In the genomic region with DNA sequence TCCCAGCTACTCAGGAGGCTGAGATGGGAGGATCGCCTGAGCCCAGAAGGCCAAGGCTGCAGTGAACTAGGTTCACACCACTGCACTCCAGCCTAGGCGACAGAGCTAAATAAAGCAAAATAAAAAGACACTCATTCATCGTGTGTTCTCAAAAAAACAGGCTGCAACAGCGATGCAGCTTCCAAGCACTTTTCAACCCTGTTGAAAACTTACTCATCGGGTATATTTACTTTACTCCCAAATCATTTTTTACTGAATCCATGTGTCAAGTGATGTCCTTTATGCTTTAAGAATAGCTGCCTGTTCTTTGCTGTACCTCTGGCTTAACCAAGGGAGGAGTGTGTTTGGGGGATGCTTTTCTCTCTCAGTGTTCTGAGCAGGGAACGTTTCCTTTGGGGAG, we compare ENCODE assay signal across 33 cellular contexts. TPM values are rescaled to one million over a fixed set of nuclear protein-coding genes. Genes with fewer than 3 reads are reported as not detected.
DNase-seq lines count a peak whose midpoint lies in the region; ATAC-seq, FAIRE-seq and TF ChIP-seq lines count a peak whose summit lies in the region.
"Had no signal": no experiment of that assay in that cellular context is flagged by ENCODE, and none has a peak within 500 bp of the region (broad histone marks: within the 10 kb centered on the region; RNA-seq: fewer than 3 reads in every experiment).

No MANE protein-coding gene starts in this region.

- H3K27me3 ChIP-seq in astrocyte (ENCODE audit: insufficient read depth, low read length): no peaks in the 10 kb centered on the region
- H3K27me3 ChIP-seq: SJCRH30 had no signal

- H3K4me1 ChIP-seq in astrocyte (ENCODE audit: insufficient read depth, low read length): peaks cover 3% of the 10 kb centered on the region

- H3K4me2 ChIP-seq in astrocyte (ENCODE audit: low read length): no peak overlapping the region
- H3K4me2 ChIP-seq: PC-9 had no signal

- H3K27ac ChIP-seq in astrocyte (ENCODE audit: low read depth, low read length): no peak overlapping the region
- H3K27ac ChIP-seq: PC-9, SJCRH30 had no signal

- no peak for FAIRE-seq in astrocyte (lab: Jason Lieb, UNC)
- FAIRE-seq: A549, GM12891, H54, HTR-8/SVneo, K562 had no signal

- H3K27ac Mint-ChIP-seq in astrocyte (ENCODE audit: unreplicated experiment) (no peak overlapping the region), T-cell (no peak overlapping the region)
- H3K27ac Mint-ChIP-seq in activated naive CD4-positive, alpha-beta T cell treated with anti-CD3 and anti-CD28 coated beads, Interleukin-2, amount 50 U/mL, for 72 hours: no peak overlapping the region
- H3K27ac Mint-ChIP-seq: CD8-positive, alpha-beta T cell had no signal

- H2AFZ ChIP-seq in astrocyte (ENCODE audit: low read depth, low read length): peak overlapping the region; percentile 39
- H2AFZ ChIP-seq: PC-9 had no signal

- peaks cover 5% of the 10 kb centered on the region for H3K4me1 Mint-ChIP-seq in astrocyte (ENCODE audit: low read depth, unreplicated experiment)
- H3K4me1 Mint-ChIP-seq in T-cell: peaks cover 4 to 8% (median 6%) of the 10 kb centered on the region in 3 donors

- H3K36me3 Mint-ChIP-seq in astrocyte (ENCODE audit: low read depth, unreplicated experiment) (no peaks in the 10 kb centered on the region), T-cell (no peaks in the 10 kb centered on the region)
- no peaks in the 10 kb centered on the region for H3K36me3 Mint-ChIP-seq in activated naive CD4-positive, alpha-beta T cell treated with anti-CD3 and anti-CD28 coated beads, Interleukin-2, amount 50 U/mL, for 72 hours
- H3K36me3 Mint-ChIP-seq: CD8-positive, alpha-beta T cell had no signal

- TF ChIP-seq CTCF in astrocyte (IDR thresholded peaks at IDR 0.05; ENCODE audit: insufficient read depth, low read depth, low read length) (no peak), fibroblast of mammary gland (conservative IDR thresholded peaks at IDR 0.05; ENCODE audit: control insufficient read depth, insufficient read depth, low read depth, low read length) (no peak)

- no peak overlapping the region for H3K9ac ChIP-seq in astrocyte (ENCODE audit: low read length)

- H3K79me2 ChIP-seq in astrocyte (ENCODE audit: insufficient read depth, low read length): no peaks in the 10 kb centered on the region

- no peaks in the 10 kb centered on the region for H3K36me3 ChIP-seq in astrocyte (ENCODE audit: insufficient read depth, low read length)
- H3K36me3 ChIP-seq: SJCRH30 had no signal

- no peaks in the 10 kb centered on the region for H4K20me1 ChIP-seq in astrocyte (ENCODE audit: insufficient read depth, low read length)

- DNase-seq in HCEC 1CT (peak; percentile 18), astrocyte (ENCODE audit: low read depth) (no peak), fibroblast of mammary gland (ENCODE audit: low read depth) (peak; percentile 71), T-cell (no peak)
- no peak for DNase-seq in stimulated activated CD4-positive, alpha-beta T cell treated with anti-CD3 and anti-CD28 coated beads, Interleukin-4, amount 100 ng/mL, for 1 hour
- no peak for DNase-seq in activated CD4-positive, alpha-beta T cell treated with anti-CD3 and anti-CD28 coated beads for 1 hour
- DNase-seq in activated naive CD4-positive, alpha-beta T cell treated with anti-CD3 and anti-CD28 coated beads, Interleukin-2, amount 50 U/mL, for 72 hours (ENCODE audit: low spot score in 2 of 2): no peak
- DNase-seq: AML-193; C1 segment of cervical spinal cord; Caco-2; CD8-positive, alpha-beta T cell; DMS79 treated with DMSO at 0.1 percent for 48 hours; GF-D8; MV-4-11; NCI-H1105; NCI-H1436 treated with DMSO at 0.1 percent for 48 hours; NCI-H187 treated with DMSO at 0.1 percent for 48 hours; NCI-H446; NCI-H524 treated with DMSO at 0.1 percent for 48 hours; NCI-H82; NK-92 treated with Interleukin-12 subunit alpha and Interleukin-12 subunit beta, amount 100 ng/mL, for 24 hours; PC-9; SJCRH30 had no signal

- H3K4me3 Mint-ChIP-seq in astrocyte (ENCODE audit: unreplicated experiment): no peak overlapping the region
- no peak overlapping the region for H3K4me3 Mint-ChIP-seq in T-cell
- H3K4me3 Mint-ChIP-seq: CD8-positive, alpha-beta T cell had no signal

- ATAC-seq in T-cell (replicated peaks in 1 of 4): no peak
- no peak for ATAC-seq in activated naive CD4-positive, alpha-beta T cell treated with anti-CD3 and anti-CD28 coated beads, Interleukin-2, amount 50 U/mL, for 72 hours
- ATAC-seq: CD8-positive, alpha-beta T cell; Right ventricle myocardium inferior; SK-N-SH treated with all-trans-retinoic acid at 6 μM for 48 hours had no signal

- no peaks in the 10 kb centered on the region for H3K9me3 ChIP-seq in astrocyte (ENCODE audit: insufficient read depth, low read depth, low read length)
- H3K9me3 ChIP-seq: A549, Caco-2, SJCRH30 had no signal

- H3K9me3 Mint-ChIP-seq in astrocyte (ENCODE audit: unreplicated experiment): no peaks in the 10 kb centered on the region
- no peaks in the 10 kb centered on the region for H3K9me3 Mint-ChIP-seq in T-cell
- no peaks in the 10 kb centered on the region for H3K9me3 Mint-ChIP-seq in activated naive CD4-positive, alpha-beta T cell treated with anti-CD3 and anti-CD28 coated beads, Interleukin-2, amount 50 U/mL, for 72 hours
- H3K9me3 Mint-ChIP-seq: CD8-positive, alpha-beta T cell had no signal

- CTCF ChIA-PET in T-cell (lab: Charles Lee): interaction anchor here (0.5 to 1.3 kb wide), 9 partner anchors 17 to 1467 kb away, joined by 3 to 6 read pairs (median 3); no protein-coding TSS in a partner anchor

- H3K27me3 Mint-ChIP-seq in astrocyte (ENCODE audit: low read depth, unreplicated experiment) (no peaks in the 10 kb centered on the region), T-cell (peaks cover 5 to 11% of the 10 kb centered on the region in 2 donors)

- no peak overlapping the region for H3K4me3 ChIP-seq in astrocyte (ENCODE audit: insufficient read depth, low read depth, low read length)
- no peak overlapping the region for H3K4me3 ChIP-seq in fibroblast of mammary gland (ENCODE audit: control insufficient read depth, low read depth, low read length)
- H3K4me3 ChIP-seq: A549, K562, PC-9, SJCRH30 had no signal

- POLR2A ChIA-PET in T-cell (lab: Charles Lee): no interaction called here

RNA-seq across cellular contexts. Expression of gene MAP1LC3C, which starts 1.5 kb away (rescaled TPM):
- 3.4 and 9.9 TPM in 2 replicates for total RNA-seq in astrocyte
- total RNA-seq in T-cell: not detected
- total RNA-seq in activated naive CD4-positive, alpha-beta T cell treated with anti-CD3 and anti-CD28 coated beads, Interleukin-2, amount 50 U/mL, for 72 hours: not detected
- total RNA-seq: CD8-positive, alpha-beta T cell; K562; MCF 10A had no signal

RNA-seq across cellular contexts. Expression of gene BECN2, which starts 39.8 kb away (rescaled TPM):
- total RNA-seq in astrocyte (not detected in 2 replicates), T-cell (not detected)
- not detected for total RNA-seq in activated naive CD4-positive, alpha-beta T cell treated with anti-CD3 and anti-CD28 coated beads, Interleukin-2, amount 50 U/mL, for 72 hours
- total RNA-seq: Caco-2; CD8-positive, alpha-beta T cell; K562; LHCN-M2; MCF 10A; Right ventricle myocardium inferior; RPMI7951; SJCRH30 had no signal

Comparison
In these comparisons a context has a peak if more than half of its experiments do, and no peak if none do; other contexts are left out.
1. DNase-seq: peak in HCEC 1CT (single experiment) and fibroblast of mammary gland (single experiment); none in astrocyte (single experiment), stimulated activated CD4-positive, alpha-beta T cell treated with anti-CD3 and anti-CD28 coated beads, Interleukin-4, amount 100 ng/mL, for 1 hour (single experiment), activated CD4-positive, alpha-beta T cell treated with anti-CD3 and anti-CD28 coated beads for 1 hour (single experiment), T-cell (0 of 34) and activated naive CD4-positive, alpha-beta T cell treated with anti-CD3 and anti-CD28 coated beads, Interleukin-2, amount 50 U/mL, for 72 hours (0 of 2).